18 cellular contexts compared by ENCODE assay signal in genomic region chr11:87116185-87116584, GRCh38.
DNase-seq lines count a peak whose midpoint lies in the region; ATAC-seq, FAIRE-seq and TF ChIP-seq lines count a peak whose summit lies in the region.
"Had no signal": no experiment of that assay in that cellular context is flagged by ENCODE, and none has a peak within 500 bp of the region (broad histone marks: within the 10 kb centered on the region; RNA-seq: fewer than 3 reads in every experiment).

No MANE protein-coding gene starts in this region.

- no TSS peak for BruUV-seq in A673 (replicated peaks; lab: Mats Ljungman, UMichigan)

- no peak for TF ChIP-seq CTCF in A673 (conservative IDR thresholded peaks at IDR 0.05; ENCODE audit: low read depth, low read length)

- H3K27ac Mint-ChIP-seq in activated CD4-positive, alpha-beta T cell treated with anti-CD3 and anti-CD28 coated beads for 36 hours: no peak overlapping the region
- H3K27ac Mint-ChIP-seq: B cell; CD4-positive, alpha-beta T cell had no signal

- H3K36me3 ChIP-seq in A673 (ENCODE audit: insufficient read depth, low read length, poor library complexity, severe bottlenecking): no peaks in the 10 kb centered on the region

- no peak overlapping the region for H3K27ac ChIP-seq in A673 (ENCODE audit: low read depth, low read length, poor library complexity, severe bottlenecking)
- H3K27ac ChIP-seq: HL-60 had no signal

- H3K4me1 ChIP-seq in A673 (ENCODE audit: insufficient read depth, low read length, poor library complexity, severe bottlenecking): peaks cover 62% of the 10 kb centered on the region

- H3K27me3 Mint-ChIP-seq in activated CD4-positive, alpha-beta T cell treated with anti-CD3 and anti-CD28 coated beads for 36 hours: no peaks in the 10 kb centered on the region
- H3K27me3 Mint-ChIP-seq: B cell; CD4-positive, alpha-beta T cell had no signal

- peak; percentile 97 for FAIRE-seq in endometrium (lab: Jason Lieb, UNC)
- FAIRE-seq: GM19239, H1 had no signal

- peak; percentile 71 for DNase-seq in A673 (ENCODE audit: low spot score)
- peak; percentile 50 for DNase-seq in NCI-H69 (lab: John Stamatoyannopoulos, UW)
- DNase-seq in fibroblast of the conjunctiva (ENCODE audit: low read depth): peak; percentile 1
- DNase-seq in NCI-H1436 treated with DMSO at 0.1 percent for 48 hours (lab: John Stamatoyannopoulos, UW): no peak
- no peak for DNase-seq in effector CD4-positive, alpha-beta T cell
- no peak for DNase-seq in activated CD4-positive, alpha-beta T cell treated with anti-CD3 and anti-CD28 coated beads for 36 hours
- DNase-seq: 8988T; ACHN; C1 segment of cervical spinal cord; CD4-positive, alpha-beta T cell; DND-41; GF-D8; HCEC 1CT had no signal

- no peaks in the 10 kb centered on the region for H3K27me3 ChIP-seq in A673 (replicated peaks; ENCODE audit: insufficient read depth, low read depth, low read length, poor library complexity)

- CTCF ChIA-PET in A673 (lab: Charles Lee): no interaction called here
- CTCF ChIA-PET in activated CD4-positive, alpha-beta T cell treated with anti-CD3 and anti-CD28 coated beads for 36 hours (lab: Charles Lee): no interaction called here

- intact Hi-C loops in A673 (cut with micrococcal nuclease; ENCODE audit: unreplicated experiment): no loop called here
- intact Hi-C loops in activated CD4-positive, alpha-beta T cell treated with anti-CD3 and anti-CD28 coated beads for 36 hours (cut with DNase I, micrococcal nuclease): no loop called here

- POLR2A ChIA-PET in A673 (lab: Charles Lee; ENCODE audit: low non-redundant PET): no interaction called here
- POLR2A ChIA-PET in activated CD4-positive, alpha-beta T cell treated with anti-CD3 and anti-CD28 coated beads for 36 hours (lab: Charles Lee): no interaction called here

- no peak overlapping the region for H3K4me3 ChIP-seq in A673 (ENCODE audit: low read depth, low read length, poor library complexity, severe bottlenecking)

- no peaks in the 10 kb centered on the region for H3K9me3 ChIP-seq in A673 (ENCODE audit: low read depth, low read length, poor library complexity, severe bottlenecking)

- peaks cover 3% of the 10 kb centered on the region for H3K4me1 Mint-ChIP-seq in activated CD4-positive, alpha-beta T cell treated with anti-CD3 and anti-CD28 coated beads for 36 hours

- no peaks in the 10 kb centered on the region for H3K9me3 Mint-ChIP-seq in activated CD4-positive, alpha-beta T cell treated with anti-CD3 and anti-CD28 coated beads for 36 hours (ENCODE audit: low read depth)
- H3K9me3 Mint-ChIP-seq: CD4-positive, alpha-beta T cell had no signal

- H3K4me3 Mint-ChIP-seq in activated CD4-positive, alpha-beta T cell treated with anti-CD3 and anti-CD28 coated beads for 36 hours: no peak overlapping the region
- H3K4me3 Mint-ChIP-seq: B cell; CD4-positive, alpha-beta T cell had no signal

- peaks cover 2% of the 10 kb centered on the region for H3K36me3 Mint-ChIP-seq in activated CD4-positive, alpha-beta T cell treated with anti-CD3 and anti-CD28 coated beads for 36 hours (ENCODE audit: low read depth)

- ATAC-seq in activated CD4-positive, alpha-beta T cell treated with anti-CD3 and anti-CD28 coated beads for 36 hours: no peak

Comparison
In these comparisons a context has a peak if more than half of its experiments do, and no peak if none do; other contexts are left out.
1. DNase-seq: peak in A673 (single experiment), NCI-H69 (single experiment) and fibroblast of the conjunctiva (single experiment); none in NCI-H1436 treated with DMSO at 0.1 percent for 48 hours (single experiment), effector CD4-positive, alpha-beta T cell (single experiment) and activated CD4-positive, alpha-beta T cell treated with anti-CD3 and anti-CD28 coated beads for 36 hours (single experiment).